18 cellular contexts compared by ENCODE assay signal in genomic region chr10:71084818-71085126, GRCh38.
A peak's percentile ranks its signal among the peaks of the same experiment; 100 is the strongest.
DNase-seq lines count a peak whose midpoint lies in the region; ATAC-seq and TF ChIP-seq lines count a peak whose summit lies in the region.
"Had no signal": no experiment of that assay in that cellular context is flagged by ENCODE, and none has a peak within 500 bp of the region (broad histone marks: within the 10 kb centered on the region; RNA-seq: fewer than 3 reads in every experiment).

No MANE protein-coding gene starts in this region.

- peak overlapping the region; percentile 62 for H2BK15ac ChIP-seq in neuronal stem cell (ENCODE audit: low read length)

- H3K9me3 ChIP-seq in heart right ventricle (no peaks in the 10 kb centered on the region), neuronal stem cell (replicated peaks in 1 of 2; ENCODE audit: control insufficient read depth in 2 of 2, insufficient read depth in 1 of 2, low read depth in 1 of 2, low read length in 2 of 2) (no peaks in the 10 kb centered on the region), mucosa of descending colon (no peaks in the 10 kb centered on the region)
- H3K9me3 ChIP-seq: HAP-1, SJSA1 had no signal

- intact Hi-C loops in cardiac septum (cut with DNase I) (no loop called here), heart right ventricle (cut with DNase I) (no loop called here), mucosa of descending colon (cut with DNase I, micrococcal nuclease) (no loop called here)

- no peaks in the 10 kb centered on the region for H3K4me1 ChIP-seq in heart right ventricle
- peaks cover 0 to 49% of the 10 kb centered on the region in 2 donors for H3K4me1 ChIP-seq in neuronal stem cell (ENCODE audit: control insufficient read depth in 2 of 2, insufficient read depth in 1 of 2, low read depth in 1 of 2, low read length in 2 of 2)
- H3K4me1 ChIP-seq in mucosa of descending colon (ENCODE audit: low read depth) = no peaks in the 10 kb centered on the region
- H3K4me1 ChIP-seq: SJSA1 had no signal

- no peak overlapping the region for H2BK5ac ChIP-seq in neuronal stem cell (ENCODE audit: low read length)

- H3K14ac ChIP-seq in neuronal stem cell (ENCODE audit: low read length) = no peak overlapping the region

- TF ChIP-seq CTCF in heart right ventricle (IDR thresholded peaks at IDR 0.05) (no peak), mucosa of descending colon (IDR thresholded peaks at IDR 0.05) (no peak)

- no peak overlapping the region for H3K4ac ChIP-seq in neuronal stem cell (ENCODE audit: low read length)

- H3K27ac ChIP-seq in heart right ventricle (no peak overlapping the region), neuronal stem cell (replicated peaks; ENCODE audit: low read length) (no peak overlapping the region)
- H3K27ac ChIP-seq: GM23248, SJSA1 had no signal

- H3K4me2 ChIP-seq in neuronal stem cell (ENCODE audit: insufficient read depth, low read length, poor library complexity, severe bottlenecking) = no peak overlapping the region

- ATAC-seq in heart right ventricle = no peak
- ATAC-seq in mucosa of descending colon = no peak
- no peak for ATAC-seq in HG03432 (IDR thresholded peaks at IDR 0.05; ENCODE audit: unreplicated experiment)
- ATAC-seq: Panc1 had no signal

- H3K36me3 ChIP-seq in heart right ventricle (no peaks in the 10 kb centered on the region), neuronal stem cell (replicated peaks in 1 of 2; ENCODE audit: control insufficient read depth in 2 of 2, insufficient read depth in 2 of 2, low read length in 2 of 2) (no peaks in the 10 kb centered on the region), mucosa of descending colon (ENCODE audit: low read depth) (no peaks in the 10 kb centered on the region)
- H3K36me3 ChIP-seq: HAP-1, SJSA1 had no signal

- H4K91ac ChIP-seq in neuronal stem cell (ENCODE audit: low read depth, low read length, poor library complexity) = no peak overlapping the region

- H3K23ac ChIP-seq in neuronal stem cell (ENCODE audit: low read depth, low read length, poor library complexity) = no peak overlapping the region

- WGBS in heart right ventricle, 2 donors = 76 to 92% methylated on average over 2 of the region's 2 CpGs
- WGBS in neuronal stem cell (ENCODE audit: extremely low coverage in 2 of 2, insufficient read length in 2 of 2, insufficient replicate concordance in 1 of 2), 2 donors = no CpG with 5 or more reads among the region's 2 CpGs

- H3K4me3 ChIP-seq in heart right ventricle = no peak overlapping the region
- no peak overlapping the region for H3K4me3 ChIP-seq in neuronal stem cell (ENCODE audit: low read length in 2 of 2)
- H3K4me3 ChIP-seq in mucosa of descending colon = no peak overlapping the region
- H3K4me3 ChIP-seq: GM23248, HAP-1, SJSA1 had no signal

- H3K18ac ChIP-seq in neuronal stem cell (ENCODE audit: low read length) = peak overlapping the region; percentile 54

- peaks cover 0 to 8% (median 0%) of the 10 kb centered on the region in 7 donors for H3K27me3 ChIP-seq in heart right ventricle
- H3K27me3 ChIP-seq in neuronal stem cell (ENCODE audit: control insufficient read depth in 3 of 3, insufficient read depth in 3 of 3, low read depth in 1 of 3, low read length in 3 of 3) = no peaks in the 10 kb centered on the region

- no peaks in the 10 kb centered on the region for H3K79me1 ChIP-seq in neuronal stem cell (ENCODE audit: low read depth, low read length)

- H4K8ac ChIP-seq in neuronal stem cell (ENCODE audit: low read depth, low read length) = no peak overlapping the region

- no peak overlapping the region for H3K9ac ChIP-seq in neuronal stem cell (ENCODE audit: low read depth, low read length, poor library complexity)
- H3K9ac ChIP-seq: GM23248 had no signal

- H2AFZ ChIP-seq in neuronal stem cell (ENCODE audit: low read length) = no peak overlapping the region
- H2AFZ ChIP-seq: GM23248 had no signal

- H2BK120ac ChIP-seq in neuronal stem cell (ENCODE audit: low read depth, low read length) = no peak overlapping the region

- no peak overlapping the region for H2BK12ac ChIP-seq in neuronal stem cell (ENCODE audit: low read length)

- DNase-seq in cardiac septum (ENCODE audit: low spot score) = peak; percentile 12
- DNase-seq in heart right ventricle = no peak
- DNase-seq in ecto neural progenitor cell (ENCODE audit: low spot score) = peak; percentile 44
- DNase-seq in neuronal stem cell (ENCODE audit: low spot score) = no peak
- DNase-seq in mucosa of descending colon = no peak
- no peak for DNase-seq in DMS153 (lab: John Stamatoyannopoulos, UW)
- no peak for DNase-seq in NCI-H1694 treated with DMSO at 0.1 percent for 48 hours (lab: John Stamatoyannopoulos, UW)
- DNase-seq: C1 segment of cervical spinal cord, DMS 273 treated with DMSO at 0.1 percent for 48 hours, GDM1, GM23248, KBM-7, NCI-H1105 treated with DMSO at 0.1 percent for 48 hours, NCI-H1694 had no signal

- peak overlapping the region; percentile 38 for H2AK5ac ChIP-seq in neuronal stem cell (ENCODE audit: low read depth, low read length)

Comparison
In these comparisons a context has a peak if more than half of its experiments do, and no peak if none do; other contexts are left out.
1. DNase-seq: peak in cardiac septum (single experiment) and ecto neural progenitor cell (single experiment); none in heart right ventricle (0 of 2), neuronal stem cell (single experiment), mucosa of descending colon (0 of 3), DMS153 (single experiment) and NCI-H1694 treated with DMSO at 0.1 percent for 48 hours (single experiment).